Comparison of ENCODE assay signal across 8 cellular contexts in genomic region chr17:28598799-28599310, GRCh38. TPM values are rescaled to one million over a fixed set of nuclear protein-coding genes. Genes with fewer than 3 reads are reported as not detected.
DNase-seq lines count a peak whose midpoint lies in the region; ATAC-seq, FAIRE-seq and TF ChIP-seq lines count a peak whose summit lies in the region.

TSS of gene SPAG5 (minus strand) at chr17:28599025. CDS start at chr17:28598946, 79 bp downstream.

- H3K4me3 Mint-ChIP-seq in memory B cell: peak within 1 kb of the TSS; percentile 95

- peaks cover 20% of the 10 kb centered on the region for H3K4me1 Mint-ChIP-seq in memory B cell

- H3K36me3 ChIP-seq in H1 (ENCODE audit: control insufficient read depth in 2 of 4, insufficient read depth in 4 of 4, low read length in 3 of 4): peaks cover 0 to 6% (median 2%) of the 10 kb centered on the region in 4 experiments; a peak in 3 of 8 replicates

- peak within 1 kb of the TSS; percentile 93 for H3K27ac ChIP-seq in H1 (ENCODE audit: low read depth, low read length)

- no peak within 1 kb of the TSS for H3K14ac ChIP-seq in H1 (ENCODE audit: insufficient read length)

- no peak within 1 kb of the TSS for H2BK120ac ChIP-seq in H1 (replicated peaks; ENCODE audit: low read depth, low read length)

- FAIRE-seq in HTR-8/SVneo (lab: Jason Lieb, UNC) (peak; percentile 86), H1 (lab: Jason Lieb, UNC) (no peak)

- 0 out of 4 replicates have a peak, but pooled peaks of 1 of the 3 experiments have one; percentile 17 for TF ChIP-seq CTCF in H1 (IDR thresholded peaks at IDR 0.05; ENCODE audit: control extremely low read depth in 1 of 3, insufficient read depth in 1 of 3, low read depth in 1 of 3, low read length in 3 of 3)

- H3K27me3 ChIP-seq in H1 (replicated peaks in 1 of 4; ENCODE audit: control insufficient read depth in 3 of 4, extremely low read depth in 1 of 4, insufficient read depth in 3 of 4, low read length in 3 of 4): no peaks in the 10 kb centered on the region; a peak in 1 of 7 replicates

- H3K36me3 Mint-ChIP-seq in memory B cell: no peaks in the 10 kb centered on the region

- H2AFZ ChIP-seq in H1 (ENCODE audit: low read length): peak within 1 kb of the TSS; percentile 60

- H3K9ac ChIP-seq in H1 (replicated peaks in 1 of 4; ENCODE audit: extremely low read depth in 1 of 4, low read depth in 3 of 4, low read length in 3 of 4): peak within 1 kb of the TSS; percentile 70 to 94 (median 88)

- ATAC-seq in GM21367 (IDR thresholded peaks at IDR 0.05; ENCODE audit: unreplicated experiment) (peak; percentile 80), memory B cell (ENCODE audit: low read depth) (peak; percentile 92)

- H3K4ac ChIP-seq in H1 (replicated peaks; ENCODE audit: insufficient read length, low read depth, low read length): peak within 1 kb of the TSS; percentile 81

- peak within 1 kb of the TSS; percentile 94 for H4K8ac ChIP-seq in H1 (ENCODE audit: extremely low read depth, insufficient read depth, low read length)

- H3K27me3 Mint-ChIP-seq in memory B cell: no peaks in the 10 kb centered on the region

- peaks cover 0 to 16% of the 10 kb centered on the region in 2 experiments; a peak in 2 of 4 replicates for H3K79me2 ChIP-seq in H1 (ENCODE audit: control insufficient read depth in 1 of 2, insufficient read depth in 2 of 2, low read length in 2 of 2)

- peak within 1 kb of the TSS; percentile 86 to 96 for H3K4me2 ChIP-seq in H1 (ENCODE audit: insufficient read depth in 1 of 2, low read depth in 2 of 2, low read length in 2 of 2)

- peak within 1 kb of the TSS; percentile 89 for H4K91ac ChIP-seq in H1 (replicated peaks; ENCODE audit: insufficient read length, low read length)

- peak; percentile 86 to 92 for TF ChIP-seq POLR2A in H1 (IDR thresholded peaks at IDR 0.05; ENCODE audit: control extremely low read depth in 1 of 2, low read depth in 2 of 2, low read length in 2 of 2)

- no peaks in the 10 kb centered on the region; the same call in 1 of the 2 replicates for H3K79me1 ChIP-seq in H1 (ENCODE audit: low read depth, low read length)

- 1% methylated on average over 30 of the region's 44 CpGs; no CpG with 5 or more reads in 1 of the 2 experiments for WGBS in H1 (ENCODE audit: extremely low coverage in 1 of 2, insufficient coverage in 1 of 2, insufficient read length in 1 of 2, insufficient replicate concordance in 2 of 2, low coverage in 1 of 2, low lambda C conversion rate in 2 of 2, missing lambda C conversion rate in 1 of 2), 2 experiments

- H3K9me3 ChIP-seq in H1 (ENCODE audit: insufficient read depth in 2 of 2, low read depth in 1 of 2, low read length in 1 of 2): no peaks in the 10 kb centered on the region

- H4K20me1 ChIP-seq in H1 (replicated peaks in 1 of 2; ENCODE audit: control insufficient read depth in 1 of 2, insufficient read depth in 2 of 2, low read length in 2 of 2): no peaks in the 10 kb centered on the region

- peaks cover 0 to 4% (median 0%) of the 10 kb centered on the region in 4 experiments; a peak in 2 of 7 replicates for H3K4me1 ChIP-seq in H1 (replicated peaks in 1 of 4; ENCODE audit: control insufficient read depth in 3 of 4, insufficient read depth in 4 of 4, low read length in 3 of 4)

- peak within 1 kb of the TSS; percentile 91 for H3K56ac ChIP-seq in H1 (replicated peaks; ENCODE audit: insufficient read length, low read depth, low read length)

- peak within 1 kb of the TSS; percentile 72 for H3K18ac ChIP-seq in H1 (ENCODE audit: extremely low read depth, low read length)

- peaks cover 9% of the 10 kb centered on the region; the same call in 1 of the 2 replicates for H3K23me2 ChIP-seq in H1 (ENCODE audit: low read depth, low read length)

- H3K9me3 Mint-ChIP-seq in memory B cell: no peaks in the 10 kb centered on the region

- H4K5ac ChIP-seq in H1 (ENCODE audit: insufficient read length, low read depth, low read length): peak within 1 kb of the TSS; percentile 67

- no peak within 1 kb of the TSS for H2AK5ac ChIP-seq in H1 (ENCODE audit: low read depth, low read length)

- H3K23ac ChIP-seq in H1 (ENCODE audit: insufficient read length): no peak within 1 kb of the TSS

- POLR2A ChIA-PET in H1 (lab: Charles Lee; ENCODE audit: partially characterized antibody): interaction anchor here (0.5 to 7.5 kb wide), 25 partner anchors 8 to 1039 kb away, joined by 3 to 83 read pairs (median 4); partner anchors contain the start of genes ALDOC, PIGS, PROCA1 and RSKR

- CTCF ChIA-PET in H1 (lab: Charles Lee; ENCODE audit: partially characterized antibody): interaction anchor here (1.0 to 5.6 kb wide), 5 partner anchors 14 to 46 kb away, joined by 4 to 45 read pairs (median 4); partner anchors contain the start of genes BLTP2, PIGS and RSKR

- DNase-seq in COLO829 (ENCODE audit: low spot score): peak; percentile 96
- peak; percentile 99 for DNase-seq in HTR-8/SVneo (ENCODE audit: insufficient read length, low spot score)
- DNase-seq in NOMO-1 treated with DMSO at 0.1 percent for 48 hours (lab: John Stamatoyannopoulos, UW; ENCODE audit: unreplicated experiment): peak; percentile 93
- DNase-seq in activated CD8-positive, alpha-beta memory T cell treated with anti-CD3 and anti-CD28 coated beads for 48 hours (ENCODE audit: low read depth in 2 of 3, low spot score in 2 of 3): peak; percentile 88 to 90 (median 90)
- peak; percentile 81 to 96 for DNase-seq in H1 (ENCODE audit: low read depth in 1 of 2, low spot score in 2 of 2)
- peak; percentile 93 to 97 for DNase-seq in memory B cell (ENCODE audit: low spot score in 2 of 2)
- DNase-seq in stimulated activated CD8-positive, alpha-beta memory T cell treated with anti-CD3 and anti-CD28 coated beads, Interleukin-12 subunit alpha, Interleukin-12 subunit beta, amount 100 ng/mL, for 1 hour (ENCODE audit: low read depth): peak; percentile 89

- H2BK5ac ChIP-seq in H1 (ENCODE audit: low read depth, low read length): peak within 1 kb of the TSS; percentile 76

- H3K27ac Mint-ChIP-seq in memory B cell: peak within 1 kb of the TSS; percentile 98

- H2BK20ac ChIP-seq in H1 (ENCODE audit: low read length): no peak within 1 kb of the TSS

- TF ChIP-seq RAD21 in H1 (IDR thresholded peaks at IDR 0.05 in 1 of 2, conservative IDR thresholded peaks at IDR 0.05 in 1 of 2; ENCODE audit: low read depth in 2 of 2, low read length in 2 of 2): no peak

- TF ChIP-seq EP300 in H1 (IDR thresholded peaks at IDR 0.05; ENCODE audit: borderline replicate concordance in 1 of 2, low read depth in 2 of 2, low read length in 2 of 2): no peak

- peak within 1 kb of the TSS; percentile 78 to 93 (median 92) for H3K4me3 ChIP-seq in H1 (ENCODE audit: extremely low read depth in 1 of 4, insufficient read depth in 2 of 4, low read depth in 3 of 4, low read length in 4 of 4)

- no peak within 1 kb of the TSS for H2BK15ac ChIP-seq in H1 (ENCODE audit: low read length)

- H2BK12ac ChIP-seq in H1 (ENCODE audit: low read depth, low read length): no peak within 1 kb of the TSS

TF ChIP-seq in H1, 55 proteins besides CTCF, POLR2A, EP300 and RAD21 (continues in another document):
- TF ChIP-seq SIRT6 (IDR thresholded peaks at IDR 0.05; ENCODE audit: low read length) (no peak), HDAC6 (IDR thresholded peaks at IDR 0.05; ENCODE audit: low read depth, low read length) (no peak), ASH2L (IDR thresholded peaks at IDR 0.05; ENCODE audit: low read length) (peak; percentile 80), BACH1 (IDR thresholded peaks at IDR 0.05; ENCODE audit: low read length) (no peak), MAX (IDR thresholded peaks at IDR 0.05) (peak; percentile 24; the same call in 1 of the 2 replicates)

RNA-seq across cellular contexts. Expression of gene SPAG5, which starts in this region (rescaled TPM):
- 115 and 129 TPM in 2 replicates for total RNA-seq in H1 (2021; fragmentation: NEBNext Ultra II Directional; extraction: Animal tissue kit (Norgen Biotek cat#: 25700))
- polyA plus RNA-seq in H1 (2011; rRNA removed): 51.7 and 57.1 TPM in 2 replicates
- polyA plus RNA-seq in H1 (2011; cell fraction: cytosol; rRNA removed): 97.1 TPM
- 268 TPM for polyA plus RNA-seq in H1 (2011; cell fraction: nucleus; rRNA removed)
- 89.7 to 103 TPM (median 99.9 TPM) in 4 replicates for polyA plus RNA-seq in H1 (2012, experiment 1 of 2)
- 15.4 TPM for polyA plus RNA-seq in H1 (2012, experiment 2 of 2)
- 84.1 TPM for polyA plus RNA-seq in H1 (2013, experiment 1 of 2)
- polyA plus RNA-seq in H1 (2013, experiment 2 of 2): 79.4 TPM
- 119 and 123 TPM in 2 replicates for polyA minus RNA-seq in H1 (2011; rRNA and poly(A)+ RNA removed)
- 80.6 TPM for polyA minus RNA-seq in H1 (2011; cell fraction: cytosol; rRNA and poly(A)+ RNA removed)
- polyA minus RNA-seq in H1 (2011; cell fraction: nucleus; rRNA and poly(A)+ RNA removed): 169 TPM

Comparison
In these comparisons a context has a peak if more than half of its experiments do, and no peak if none do; other contexts are left out.
1. Peak in every context shown above with its lines: DNase-seq, ATAC-seq, H3K4me3 ChIP-seq and H3K27ac ChIP-seq.